ENCODE assay signal across 1 cellular context in genomic region chr7:154767194-154767593, GRCh38.
TF ChIP-seq lines count a peak whose summit lies in the region.

No MANE protein-coding gene starts in this region.

TF ChIP-seq in GM23338, 12 proteins besides CTCF, POLR2A, EP300 and RAD21 (continued from another document):
- no peak for TF ChIP-seq REST (IDR thresholded peaks at IDR 0.05; ENCODE audit: unreplicated experiment)
- no peak for TF ChIP-seq NANOG (IDR thresholded peaks at IDR 0.05; ENCODE audit: borderline replicate concordance)
- no peak for TF ChIP-seq ZNF114 (CRISPR knock-in tag; IDR thresholded peaks at IDR 0.05)
- no peak for TF ChIP-seq ETS1 (IDR thresholded peaks at IDR 0.05)
- TF ChIP-seq POLR2AphosphoS5 (IDR thresholded peaks at IDR 0.05; ENCODE audit: low read depth), result no peak
- no peak for TF ChIP-seq ZNF331 (CRISPR knock-in tag; IDR thresholded peaks at IDR 0.05; ENCODE audit: low read depth)
- no peak for TF ChIP-seq EZH2phosphoT487 (IDR thresholded peaks at IDR 0.05; ENCODE audit: unreplicated experiment)
